Comparison of ENCODE assay signal across 21 cellular contexts in the genomic region with DNA sequence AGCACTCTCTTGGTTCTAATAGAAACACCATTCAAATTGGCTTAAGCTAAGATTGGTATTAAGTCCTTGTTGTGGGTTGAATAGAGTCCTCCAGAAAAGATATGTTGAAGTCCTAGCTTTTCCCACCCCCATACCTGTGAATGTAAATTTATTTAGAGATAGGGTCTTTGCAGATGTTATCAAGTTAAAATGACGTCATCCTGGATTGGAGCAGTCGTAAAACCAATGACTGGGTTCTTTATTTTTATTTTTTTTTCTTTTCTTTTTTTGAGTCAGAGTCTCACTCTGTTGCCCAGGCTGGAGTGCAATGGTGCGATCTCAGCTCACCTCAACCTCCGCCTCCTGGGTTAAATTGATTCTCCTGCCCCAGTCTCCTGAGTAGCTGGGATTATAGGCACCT.
DNase-seq lines count a peak whose midpoint lies in the region; ATAC-seq, FAIRE-seq and TF ChIP-seq lines count a peak whose summit lies in the region.
"Had no signal": no experiment of that assay in that cellular context is flagged by ENCODE, and none has a peak within 500 bp of the region (broad histone marks: within the 10 kb centered on the region; RNA-seq: fewer than 3 reads in every experiment).

No MANE protein-coding gene starts in this region.

- TF ChIP-seq EP300 in HepG2 (IDR thresholded peaks at IDR 0.05; ENCODE audit: low read depth in 2 of 2, low read length in 2 of 2) (no peak), HepG2 (CRISPR knock-in tag; IDR thresholded peaks at IDR 0.05; ENCODE audit: borderline replicate concordance) (no peak), GM12878 (IDR thresholded peaks at IDR 0.05; ENCODE audit: borderline replicate concordance in 1 of 2, control insufficient read depth in 1 of 2, low read depth in 2 of 2, low read length in 2 of 2) (no peak)

- in situ Hi-C loops in HepG2 (cut with HindIII; ENCODE audit: extremely low pct_ligation_motif_present, low pct_unique_long_range_greater_than_20kb) (no loop called here), GM12878 (cut with MboI) (loop anchor here (25.0 kb wide), 1 partner anchor 1488 kb away; no protein-coding TSS in a partner anchor)

- ATAC-seq in HepG2: no peak
- no peak for ATAC-seq in right lobe of liver
- ATAC-seq in GM12878: no peak

- intact Hi-C loops in HepG2 (cut with micrococcal nuclease; ENCODE audit: unreplicated experiment) (no loop called here), right lobe of liver (cut with DNase I) (no loop called here), GM12878 (cut with micrococcal nuclease; ENCODE audit: unreplicated experiment) (no loop called here)

- POLR2A ChIA-PET in HepG2 (lab: Yijun Ruan, JAX): no interaction called here
- POLR2A ChIA-PET in GM12878 (lab: Charles Lee): no interaction called here

- no peaks in the 10 kb centered on the region for H3K79me2 ChIP-seq in HepG2 (ENCODE audit: insufficient read depth, low read length)
- no peaks in the 10 kb centered on the region for H3K79me2 ChIP-seq in GM12878 (ENCODE audit: control insufficient read depth, insufficient read depth, low read length)

- peaks cover 5% of the 10 kb centered on the region; the same call in 1 of the 2 replicates for H3K9me3 ChIP-seq in HepG2 (ENCODE audit: low read length)
- H3K9me3 ChIP-seq in right lobe of liver: no peaks in the 10 kb centered on the region
- H3K9me3 ChIP-seq in GM12878 (replicated peaks; ENCODE audit: control insufficient read depth, insufficient read depth, low read length): no peaks in the 10 kb centered on the region
- H3K9me3 ChIP-seq: BE2C, BLaER1 had no signal

- CTCF ChIA-PET in HepG2 (lab: Yijun Ruan, JAX; ENCODE audit: low intra/inter-chr PET ratio, low total read pairs): no interaction called here
- CTCF ChIA-PET in GM12878 (lab: Yijun Ruan, JAX): interaction anchor here (0.9 kb wide), 1 partner anchor 10 kb away, joined by 3 read pairs; no protein-coding TSS in a partner anchor

- H3K4me2 ChIP-seq in HepG2 (ENCODE audit: low read depth, low read length) (no peak overlapping the region), GM12878 (ENCODE audit: control insufficient read depth, insufficient read depth) (no peak overlapping the region)
- H3K4me2 ChIP-seq: BLaER1 had no signal

- no peaks in the 10 kb centered on the region for H3K4me1 ChIP-seq in HepG2 (ENCODE audit: insufficient read depth, low read length)
- no peaks in the 10 kb centered on the region for H3K4me1 ChIP-seq in right lobe of liver
- H3K4me1 ChIP-seq in GM12878 (ENCODE audit: control insufficient read depth, insufficient read depth, low read length): no peaks in the 10 kb centered on the region
- H3K4me1 ChIP-seq: BE2C had no signal

- 13% methylated on average over 4 of the region's 4 CpGs for WGBS in HepG2 (ENCODE audit: low lambda C conversion rate)
- 51% methylated on average over 4 of the region's 4 CpGs for WGBS in right lobe of liver (ENCODE audit: insufficient coverage, low coverage, low lambda C conversion rate, missing lambda C conversion rate)
- WGBS in GM12878 (ENCODE audit: insufficient coverage, insufficient replicate concordance, low lambda C conversion rate, missing lambda C conversion rate): 34% methylated on average over 4 of the region's 4 CpGs

- DNase-seq in HepG2 (ENCODE audit: low spot score) (no peak), right lobe of liver (no peak), GM12878 (ENCODE audit: low read depth, low spot score) (no peak), MV-4-11 (lab: John Stamatoyannopoulos, UW) (no peak), DMS114 treated with DMSO at 0.1 percent for 48 hours (lab: John Stamatoyannopoulos, UW; ENCODE audit: unreplicated experiment) (no peak)
- DNase-seq: 8988T; ACHN; BE2C; C1 segment of cervical spinal cord; CD4-positive, alpha-beta memory T cell; CD4-positive, CD25-positive, alpha-beta regulatory T cell; CD8-positive, alpha-beta memory T cell; COR-L47; DMS 273 treated with DMSO at 0.1 percent for 48 hours; DMS79 treated with DMSO at 0.1 percent for 48 hours; GF-D8 had no signal

- H3K27ac ChIP-seq in HepG2 (ENCODE audit: extremely low read length, insufficient read depth, low read length) (no peak overlapping the region), right lobe of liver (no peak overlapping the region), GM12878 (ENCODE audit: control insufficient read depth, insufficient read depth) (no peak overlapping the region)
- H3K27ac ChIP-seq: BLaER1 had no signal

- H3K36me3 ChIP-seq in HepG2 (replicated peaks in 1 of 2; ENCODE audit: control insufficient read depth in 1 of 2, insufficient read depth in 2 of 2, low read length in 2 of 2) (no peaks in the 10 kb centered on the region), right lobe of liver (no peaks in the 10 kb centered on the region), GM12878 (ENCODE audit: control insufficient read depth in 2 of 2, insufficient read depth in 2 of 2, low read length in 1 of 2) (no peaks in the 10 kb centered on the region)
- H3K36me3 ChIP-seq: BE2C, BLaER1 had no signal

- TF ChIP-seq RAD21 in HepG2 (CRISPR knock-in tag; IDR thresholded peaks at IDR 0.05): no peak
- no peak for TF ChIP-seq RAD21 in GM12878 (IDR thresholded peaks at IDR 0.05; ENCODE audit: insufficient read depth, low read depth, low read length)

- no peaks in the 10 kb centered on the region for H3K27me3 ChIP-seq in HepG2 (ENCODE audit: control insufficient read depth in 1 of 2, insufficient read depth in 2 of 2, low read length in 2 of 2)
- H3K27me3 ChIP-seq in right lobe of liver: no peaks in the 10 kb centered on the region
- no peaks in the 10 kb centered on the region for H3K27me3 ChIP-seq in GM12878 (replicated peaks in 1 of 2; ENCODE audit: control insufficient read depth in 2 of 2, insufficient read depth in 2 of 2, low read length in 1 of 2)
- H3K27me3 ChIP-seq: BE2C, BLaER1 had no signal

- H3K4me3 ChIP-seq in HepG2 (replicated peaks in 1 of 3; ENCODE audit: insufficient read depth in 1 of 3, low read depth in 2 of 3, low read length in 3 of 3) (no peak overlapping the region), right lobe of liver (no peak overlapping the region), GM12878 (no peak overlapping the region)
- H3K4me3 ChIP-seq: BLaER1 had no signal

- RAD21 ChIA-PET in GM12878 (lab: Charles Lee; ENCODE audit: unreplicated experiment): no interaction called here

- TF ChIP-seq CTCF in HepG2 (CRISPR knock-in tag; IDR thresholded peaks at IDR 0.05) (no peak), right lobe of liver (IDR thresholded peaks at IDR 0.05) (no peak), GM12878 (IDR thresholded peaks at IDR 0.05 in 2 of 3, conservative IDR thresholded peaks at IDR 0.05 in 1 of 3; ENCODE audit: control insufficient read depth in 2 of 3, extremely low read depth in 1 of 3, insufficient read depth in 1 of 3, low read depth in 3 of 3, low read length in 3 of 3) (no peak)

- TF ChIP-seq POLR2A in HepG2 (IDR thresholded peaks at IDR 0.05; ENCODE audit: insufficient read depth in 1 of 2, low read depth in 2 of 2, low read length in 2 of 2) (no peak), right lobe of liver (IDR thresholded peaks at IDR 0.05) (no peak), GM12878 (IDR thresholded peaks at IDR 0.05; ENCODE audit: low read depth, low read length) (no peak)

- no peak for FAIRE-seq in HepG2 (lab: Jason Lieb, UNC)
- FAIRE-seq in GM12878 (lab: Jason Lieb, UNC): no peak
- FAIRE-seq: A204.1, G401.6, GM12892, GM18507 had no signal

- no TSS peak for BruUV-seq in HepG2 (replicated peaks; lab: Mats Ljungman, UMichigan)
- no TSS peak for BruUV-seq in GM12878 (replicated peaks; lab: Mats Ljungman, UMichigan)

- H3K9ac ChIP-seq in HepG2 (ENCODE audit: insufficient read depth, low read depth, low read length): no peak overlapping the region
- H3K9ac ChIP-seq in GM12878 (ENCODE audit: control insufficient read depth, insufficient read depth, low read length): no peak overlapping the region
- H3K9ac ChIP-seq: BLaER1 had no signal

- H4K20me1 ChIP-seq in HepG2 (ENCODE audit: insufficient read depth, low read length): no peaks in the 10 kb centered on the region
- H4K20me1 ChIP-seq in GM12878 (ENCODE audit: control insufficient read depth, insufficient read depth): no peaks in the 10 kb centered on the region
- H4K20me1 ChIP-seq: BLaER1 had no signal

- SMC1A ChIA-PET in GM12878 (lab: Charles Lee; ENCODE audit: uncharacterized antibody, unreplicated experiment): interaction anchor here (0.7 kb wide), 1 partner anchor 33 kb away, joined by 3 read pairs; no protein-coding TSS in a partner anchor

- H2AFZ ChIP-seq in HepG2 (ENCODE audit: low read length) (no peak overlapping the region), GM12878 (ENCODE audit: control insufficient read depth, low read depth, low read length) (no peak overlapping the region)

TF ChIP-seq in HepG2, 621 proteins besides CTCF, POLR2A, EP300 and RAD21:
- TF ChIP-seq JUN (CRISPR knock-in tag; IDR thresholded peaks at IDR 0.05): no peak
- peak; percentile 99 for TF ChIP-seq ATF7 (IDR thresholded peaks at IDR 0.05)
- no peak for TF ChIP-seq ATF7 (CRISPR knock-in tag; IDR thresholded peaks at IDR 0.05)
- TF ChIP-seq CREB1 (IDR thresholded peaks at IDR 0.05): peak; percentile 91
- no peak for TF ChIP-seq CREB1 (CRISPR knock-in tag; IDR thresholded peaks at IDR 0.05)
- TF ChIP-seq ZNF432 (CRISPR knock-in tag; IDR thresholded peaks at IDR 0.05; ENCODE audit: borderline replicate concordance): no peak
